ENCODE assay signal across 2 cellular contexts in genomic region chr2:72925328-72925943, GRCh38.
TF ChIP-seq lines count a peak whose summit lies in the region.

No MANE protein-coding gene starts in this region.

TF ChIP-seq in SK-N-SH, 30 proteins besides CTCF, POLR2A, EP300 and RAD21 (continued from another document):
- TF ChIP-seq REST (IDR thresholded peaks at IDR 0.05; ENCODE audit: low read depth, low read length) (no peak), EZH2phosphoT487 (IDR thresholded peaks at IDR 0.05; ENCODE audit: borderline replicate concordance, low read depth) (no peak), TCF12 (IDR thresholded peaks at IDR 0.05) (no peak), MEF2A (IDR thresholded peaks at IDR 0.05; ENCODE audit: borderline replicate concordance, low read depth) (no peak), FOXJ3 (CRISPR knock-in tag; IDR thresholded peaks at IDR 0.05) (no peak), SMC3 (IDR thresholded peaks at IDR 0.05; ENCODE audit: low read depth, low read length) (no peak), RFX5 (IDR thresholded peaks at IDR 0.05; ENCODE audit: low read length) (no peak), SIN3A (IDR thresholded peaks at IDR 0.05; ENCODE audit: borderline replicate concordance, low read depth, low read length) (no peak), MXI1 (IDR thresholded peaks at IDR 0.05; ENCODE audit: low read depth, low read length) (no peak), NRF1 (IDR thresholded peaks at IDR 0.05; ENCODE audit: low read depth, low read length) (no peak)

TF ChIP-seq in SK-N-SH treated with all-trans-retinoic acid at 6 μM for 48 hours, 23 proteins besides CTCF, POLR2A, EP300 and RAD21 (continued from another document):
- TF ChIP-seq TCF4 (CRISPR knock-in tag; IDR thresholded peaks at IDR 0.05; ENCODE audit: borderline replicate concordance) (no peak), ZNF565 (CRISPR knock-in tag; conservative IDR thresholded peaks at IDR 0.05; ENCODE audit: low read depth) (no peak), ZFP3 (CRISPR knock-in tag; IDR thresholded peaks at IDR 0.05) (no peak), SNAI2 (CRISPR knock-in tag; IDR thresholded peaks at IDR 0.05) (no peak), PPARA (CRISPR knock-in tag; IDR thresholded peaks at IDR 0.05; ENCODE audit: borderline replicate concordance) (no peak)
TF ChIP-seq in SK-N-SH treated with all-trans-retinoic acid at 6 μM for 48 hours: peak in this region for 0.
